ENCODE assay signal across 21 cellular contexts in the genomic region with DNA sequence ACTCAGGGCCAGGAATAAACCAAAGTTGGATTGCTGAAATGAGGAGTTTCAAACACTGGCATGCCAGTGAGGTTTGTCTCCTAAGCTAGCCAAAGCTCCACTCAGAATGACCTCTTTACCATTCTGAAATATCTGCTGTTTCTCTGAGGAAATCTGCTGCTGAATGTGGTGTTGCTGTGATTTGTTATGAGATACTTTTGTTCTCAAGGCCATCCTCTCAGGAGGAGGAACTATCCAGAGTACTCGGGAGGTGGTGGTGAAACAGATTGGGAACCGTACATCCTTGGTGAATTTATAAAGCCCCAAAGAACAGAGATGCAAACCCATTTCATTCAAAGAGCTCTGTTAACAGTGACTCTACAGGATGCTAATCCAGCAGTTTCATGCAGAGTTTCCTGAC. TPM values are rescaled to one million over a fixed set of nuclear protein-coding genes. Genes with fewer than 3 reads are reported as not detected.
"Had no signal": no experiment of that assay in that cellular context is flagged by ENCODE, and none has a peak within 500 bp of the region (broad histone marks: within the 10 kb centered on the region; RNA-seq: fewer than 3 reads in every experiment).

No MANE protein-coding gene starts in this region.

- H3K27me3 Mint-ChIP-seq: memory B cell; natural killer cell treated with Interleukin-12 subunit alpha and Interleukin-12 subunit beta and Interleukin-15 and Interleukin-18, amount 100 ng/mL, for 72 hours; type B pancreatic cell had no signal

- H3K27ac Mint-ChIP-seq: memory B cell; natural killer cell treated with Interleukin-12 subunit alpha and Interleukin-12 subunit beta and Interleukin-15 and Interleukin-18, amount 100 ng/mL, for 72 hours; neural progenitor cell; type B pancreatic cell had no signal

- H3K36me3 ChIP-seq: heart left ventricle, left ventricle myocardium inferior, lower lobe of right lung, neural progenitor cell, ovary, right atrium auricular region, sigmoid colon, suprapubic skin, thyroid gland had no signal

- H3K9me3 Mint-ChIP-seq: memory B cell, neural progenitor cell, type B pancreatic cell had no signal

- H2AFZ ChIP-seq: neural progenitor cell had no signal

- H3K4me2 ChIP-seq: neural progenitor cell had no signal

- H3K4me1 ChIP-seq: lower lobe of right lung, right atrium auricular region, sigmoid colon, thyroid gland had no signal

- H3K9ac ChIP-seq: neural progenitor cell had no signal

- ATAC-seq: heart left ventricle; lower lobe of right lung; natural killer cell treated with Interleukin-12 subunit alpha and Interleukin-12 subunit beta and Interleukin-15 and Interleukin-18, amount 100 ng/mL, for 72 hours had no signal

- H3K4me3 Mint-ChIP-seq: memory B cell; natural killer cell treated with Interleukin-12 subunit alpha and Interleukin-12 subunit beta and Interleukin-15 and Interleukin-18, amount 100 ng/mL, for 72 hours; neural progenitor cell; type B pancreatic cell had no signal

- H3K9me3 ChIP-seq: heart left ventricle, left ventricle myocardium inferior, lower lobe of right lung, ovary, right atrium auricular region, sigmoid colon, suprapubic skin, thyroid gland had no signal

- H3K27ac ChIP-seq: coronary artery, left ventricle myocardium inferior, lower lobe of right lung, neural progenitor cell, ovary, right atrium auricular region, sigmoid colon, skin epidermis, suprapubic skin, thyroid gland had no signal

- H3K4me3 ChIP-seq: coronary artery, heart left ventricle, left ventricle myocardium inferior, lower lobe of right lung, neural progenitor cell, ovary, right atrium auricular region, sigmoid colon, skin epidermis, suprapubic skin, thyroid gland had no signal

- H3K27me3 ChIP-seq: heart left ventricle, neural progenitor cell, ovary, right atrium auricular region, sigmoid colon, suprapubic skin, thyroid gland had no signal

- H3K4me1 Mint-ChIP-seq: memory B cell had no signal

- DNase-seq: effector CD8-positive, alpha-beta T cell; heart left ventricle; hippocampal formation; islet precursor cell; left ventricle myocardium inferior; lower lobe of right lung; midbrain; nucleus accumbens; ovary; sigmoid colon; stimulated activated CD4-positive, alpha-beta T cell treated with anti-CD3 and anti-CD28 coated beads, Interleukin-12 subunit alpha, Interleukin-12 subunit beta, amount 100 ng/mL, for 4 hours; stimulated activated naive CD4-positive, alpha-beta T cell treated with Interleukin-2 at 50 U/mL for 16 hours; thyroid gland had no signal

RNA-seq across cellular contexts. Expression of gene BDNF, which starts 50.5 kb away (rescaled TPM):
- total RNA-seq: natural killer cell treated with Interleukin-12 subunit alpha and Interleukin-12 subunit beta and Interleukin-15 and Interleukin-18, amount 100 ng/mL, for 72 hours had no signal
